Comparison of ENCODE assay signal across 1 cellular context in genomic region chr3:78978037-78978436, GRCh38.
TF ChIP-seq lines count a peak whose summit lies in the region.

No MANE protein-coding gene starts in this region.

TF ChIP-seq in SK-N-SH treated with all-trans-retinoic acid at 6 μM for 48 hours, 23 proteins besides CTCF, POLR2A, EP300 and RAD21 (continued from another document):
- TF ChIP-seq RARB (CRISPR knock-in tag; IDR thresholded peaks at IDR 0.05) = no peak
- no peak for TF ChIP-seq ZNF70 (CRISPR knock-in tag; IDR thresholded peaks at IDR 0.05)
- TF ChIP-seq CREB5 (CRISPR knock-in tag; IDR thresholded peaks at IDR 0.05; ENCODE audit: low read depth) = no peak
